ENCODE assay signal across 10 cellular contexts in the genomic region with DNA sequence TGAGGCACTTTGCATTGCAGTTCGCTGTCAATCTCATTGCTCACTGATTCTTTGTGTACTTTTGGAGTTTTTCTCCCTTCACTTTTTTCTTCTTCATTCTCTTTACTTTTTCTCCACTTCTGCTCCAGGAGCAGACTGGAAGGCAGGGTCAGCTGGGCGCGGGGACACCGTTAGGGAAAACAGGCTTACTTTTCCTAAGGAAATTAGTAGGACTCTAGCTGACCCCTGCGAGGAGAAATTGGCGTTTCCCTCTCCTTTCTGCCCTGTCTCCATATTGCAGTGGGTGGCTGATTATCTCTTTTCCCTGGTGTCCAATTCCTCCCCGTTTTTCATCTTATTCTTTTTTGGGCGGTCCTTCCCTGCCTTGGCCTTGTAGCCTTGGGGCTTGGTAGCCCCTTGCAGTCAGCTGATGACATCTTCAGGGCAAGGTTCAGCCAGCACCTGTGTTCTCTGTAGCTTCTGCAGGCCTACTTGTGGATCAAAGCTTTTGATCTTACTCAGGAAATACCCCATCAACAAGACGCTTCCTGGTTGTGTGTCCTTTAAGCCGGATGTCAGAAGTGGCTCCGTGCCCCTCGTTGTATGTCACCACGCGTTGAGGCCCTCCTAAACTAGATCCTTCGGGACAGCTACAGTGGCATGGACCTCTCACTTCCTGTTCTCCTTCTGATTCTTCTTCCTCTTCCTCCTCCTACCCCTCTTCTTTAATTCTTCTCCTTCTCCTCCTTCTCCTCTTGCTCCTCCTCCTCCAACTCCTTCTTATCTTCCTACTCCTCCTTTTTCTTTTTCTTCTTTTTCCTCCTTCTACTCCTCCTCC. TPM values are rescaled to one million over a fixed set of nuclear protein-coding genes. Genes with fewer than 3 reads are reported as not detected.
A peak's percentile ranks its signal among the peaks of the same experiment; 100 is the strongest.
DNase-seq lines count a peak whose midpoint lies in the region; ATAC-seq and TF ChIP-seq lines count a peak whose summit lies in the region.
"Had no signal": no experiment of that assay in that cellular context is flagged by ENCODE, and none has a peak within 500 bp of the region (broad histone marks: within the 10 kb centered on the region; RNA-seq: fewer than 3 reads in every experiment).

No MANE protein-coding gene starts in this region.

- peaks cover 7% of the 10 kb centered on the region for H3K36me3 Mint-ChIP-seq in activated CD4-positive, alpha-beta T cell treated with anti-CD3 and anti-CD28 coated beads for 36 hours (ENCODE audit: low read depth)
- peaks cover 8% of the 10 kb centered on the region for H3K36me3 Mint-ChIP-seq in glutamatergic neuron (ENCODE audit: unreplicated experiment)

- no peaks in the 10 kb centered on the region for H3K27me3 Mint-ChIP-seq in activated CD4-positive, alpha-beta T cell treated with anti-CD3 and anti-CD28 coated beads for 36 hours
- H3K27me3 Mint-ChIP-seq in glutamatergic neuron (ENCODE audit: unreplicated experiment): peaks cover 13% of the 10 kb centered on the region

- H3K4me1 Mint-ChIP-seq in activated CD4-positive, alpha-beta T cell treated with anti-CD3 and anti-CD28 coated beads for 36 hours: peaks cover 51% of the 10 kb centered on the region
- peaks cover 23% of the 10 kb centered on the region for H3K4me1 Mint-ChIP-seq in glutamatergic neuron (ENCODE audit: low read depth, unreplicated experiment)

- TF ChIP-seq POLR2A in stomach (IDR thresholded peaks at IDR 0.05): no peak

- H4K20me1 ChIP-seq in OCI-LY1 (ENCODE audit: insufficient read depth, low read length): no peaks in the 10 kb centered on the region

- H3K27me3 ChIP-seq in OCI-LY1 (ENCODE audit: insufficient read depth, low read length) (no peaks in the 10 kb centered on the region), stomach (peaks cover 0 to 3% (median 0%) of the 10 kb centered on the region in 3 donors)
- H3K27me3 ChIP-seq: suprapubic skin had no signal

- H3K4me2 ChIP-seq in OCI-LY1 (ENCODE audit: low read length): peak overlapping the region; percentile 80

- H3F3A ChIP-seq in OCI-LY1 (ENCODE audit: insufficient read depth, low read length): no peaks in the 10 kb centered on the region

- peak overlapping the region; percentile 54 for H3K4me3 ChIP-seq in OCI-LY1 (ENCODE audit: low read depth, low read length, poor library complexity, severe bottlenecking)
- H3K4me3 ChIP-seq in stomach: peak overlapping the region in 1 of 4 donors; percentile 67
- H3K4me3 ChIP-seq: mucosa of descending colon, suprapubic skin had no signal

- 44 to 71% (median 61%) methylated on average over 14 to 15 of the region's 15 CpGs for WGBS in stomach, 5 donors

- H3K4me3 Mint-ChIP-seq in activated CD4-positive, alpha-beta T cell treated with anti-CD3 and anti-CD28 coated beads for 36 hours: peak overlapping the region; percentile 67
- peak overlapping the region; percentile 23 for H3K4me3 Mint-ChIP-seq in glutamatergic neuron (ENCODE audit: unreplicated experiment)

- H3K27ac ChIP-seq in OCI-LY1 (ENCODE audit: low read depth, low read length, poor library complexity, severe bottlenecking) (peak overlapping the region; percentile 96), stomach (peak overlapping the region in 3 of 5 donors; percentile 27 to 88 (median 85))
- H3K27ac ChIP-seq: suprapubic skin had no signal

- TF ChIP-seq CTCF in OCI-LY1 (IDR thresholded peaks at IDR 0.05; ENCODE audit: low read length) (no peak), glutamatergic neuron (IDR thresholded peaks at IDR 0.05; ENCODE audit: partially characterized antibody, unreplicated experiment) (no peak), stomach (IDR thresholded peaks at IDR 0.05) (no peak)

- no peaks in the 10 kb centered on the region for H3K79me2 ChIP-seq in OCI-LY1 (ENCODE audit: insufficient read depth, low read length)

- CTCF ChIA-PET in activated CD4-positive, alpha-beta T cell treated with anti-CD3 and anti-CD28 coated beads for 36 hours (lab: Charles Lee): interaction anchor here (0.5 to 2.8 kb wide), 9 partner anchors 16 to 1154 kb away, joined by 3 to 17 read pairs (median 4); no protein-coding TSS in a partner anchor

- TF ChIP-seq EP300 in stomach (IDR thresholded peaks at IDR 0.05): no peak

- intact Hi-C loops in activated CD4-positive, alpha-beta T cell treated with anti-CD3 and anti-CD28 coated beads for 36 hours (cut with DNase I, micrococcal nuclease): no loop called here
- intact Hi-C loops in stomach (cut with DNase I; ENCODE audit: low total_unique reads): loop anchor here (10.0 kb wide), 1 partner anchor 220 kb away; no protein-coding TSS in a partner anchor

- peak overlapping the region; percentile 65 for H3K9ac ChIP-seq in OCI-LY1 (ENCODE audit: low read length)

- DNase-seq in activated CD4-positive, alpha-beta T cell treated with anti-CD3 and anti-CD28 coated beads for 36 hours: no peak
- no peak for DNase-seq in activated CD4-positive, alpha-beta T cell treated with anti-CD3 and anti-CD28 coated beads for 1 hour
- DNase-seq in glutamatergic neuron (no peak), stomach (no peak), foreskin melanocyte (no peak), HuH-7.5 (ENCODE audit: low spot score) (no peak), germinal center (ENCODE audit: low spot score) (no peak)

- no peaks in the 10 kb centered on the region for H3K9me2 ChIP-seq in OCI-LY1 (ENCODE audit: low read depth, low read length)

- POLR2A ChIA-PET in activated CD4-positive, alpha-beta T cell treated with anti-CD3 and anti-CD28 coated beads for 36 hours (lab: Charles Lee): no interaction called here

- H3K27ac Mint-ChIP-seq in activated CD4-positive, alpha-beta T cell treated with anti-CD3 and anti-CD28 coated beads for 36 hours: peak overlapping the region; percentile 99
- H3K27ac Mint-ChIP-seq in glutamatergic neuron (ENCODE audit: unreplicated experiment): peak overlapping the region; percentile 70

- H3K4me1 ChIP-seq in OCI-LY1 (ENCODE audit: insufficient read depth, low read length, severe bottlenecking) (peaks cover 47% of the 10 kb centered on the region), stomach (peaks cover 0 to 47% (median 19%) of the 10 kb centered on the region in 4 donors)

- H3K9me3 ChIP-seq in OCI-LY1 (ENCODE audit: low read length): no peaks in the 10 kb centered on the region
- H3K9me3 ChIP-seq in stomach: no peaks in the 10 kb centered on the region
- H3K9me3 ChIP-seq: mucosa of descending colon, suprapubic skin had no signal

- H2AFZ ChIP-seq in OCI-LY1 (ENCODE audit: low read length): no peak overlapping the region

- H3K36me3 ChIP-seq in OCI-LY1 (ENCODE audit: insufficient read depth, low read length) (no peaks in the 10 kb centered on the region), stomach (peaks cover 0 to 7% (median 0%) of the 10 kb centered on the region in 4 donors)
- H3K36me3 ChIP-seq: suprapubic skin had no signal

- no peaks in the 10 kb centered on the region for H3K9me3 Mint-ChIP-seq in activated CD4-positive, alpha-beta T cell treated with anti-CD3 and anti-CD28 coated beads for 36 hours (ENCODE audit: low read depth)
- peaks cover 6% of the 10 kb centered on the region for H3K9me3 Mint-ChIP-seq in glutamatergic neuron (ENCODE audit: unreplicated experiment)

- ATAC-seq in activated CD4-positive, alpha-beta T cell treated with anti-CD3 and anti-CD28 coated beads for 36 hours: peak; percentile 33

RNA-seq across cellular contexts. Expression of a gene that starts 36.1 kb away (rescaled TPM):
- total RNA-seq in activated CD4-positive, alpha-beta T cell treated with anti-CD3 and anti-CD28 coated beads for 36 hours: 10 to 100 TPM; 37.0 to 53.3 TPM
- total RNA-seq in glutamatergic neuron (ENCODE audit: unreplicated experiment) (53.6 TPM), stomach (10 to 100 TPM in 2 of 5 donors, 1 to 10 TPM in 2, not detected in 1; 5.7 to 46.6 (median 13.2) TPM)
- 10 to 100 TPM; 16.5 to 33.3 (median 30.8) TPM for polyA plus RNA-seq in stomach
